8 cellular contexts compared by ENCODE assay signal in genomic region chr10:102583435-102584417, GRCh38.
DNase-seq lines count a peak whose midpoint lies in the region; ATAC-seq and TF ChIP-seq lines count a peak whose summit lies in the region.

No MANE protein-coding gene starts in this region.

- peaks cover 8% of the 10 kb centered on the region for H3F3A ChIP-seq in GM23248 (ENCODE audit: insufficient read depth)

- no peak overlapping the region for H3K4me3 Mint-ChIP-seq in Caco-2 (ENCODE audit: unreplicated experiment)

- DNase-seq in Caco-2: peak; percentile 83 to 86
- DNase-seq in GM23248: peak; percentile 91
- peak; percentile 80 for DNase-seq in NCI-H1436 (lab: John Stamatoyannopoulos, UW)
- DNase-seq in T-helper 2 cell: peak; percentile 36 to 82 (median 70)
- peak; percentile 86 for DNase-seq in amniotic stem cell (lab: John Stamatoyannopoulos, UW)
- DNase-seq in left ventricle myocardium superior: peak; percentile 87
- peak; percentile 78 for DNase-seq in retina

- no peak for TF ChIP-seq POLR2A in GM18505 (IDR thresholded peaks at IDR 0.05; ENCODE audit: borderline replicate concordance, extremely low read depth, insufficient read depth, insufficient read length)

- H3K36me3 ChIP-seq in Caco-2 (ENCODE audit: control insufficient read depth, insufficient read depth, low read length) (no peaks in the 10 kb centered on the region), GM23248 (ENCODE audit: low read depth) (no peaks in the 10 kb centered on the region)

- H3K27me3 ChIP-seq in Caco-2 (replicated peaks; ENCODE audit: control insufficient read depth, insufficient read depth, low read length) (no peaks in the 10 kb centered on the region), GM23248 (replicated peaks; ENCODE audit: insufficient read depth) (no peaks in the 10 kb centered on the region)

- H3K27me3 Mint-ChIP-seq in Caco-2 (ENCODE audit: insufficient read depth, unreplicated experiment): no peaks in the 10 kb centered on the region

- in situ Hi-C loops in GM23248 (cut with MboI): no loop called here

- no peaks in the 10 kb centered on the region for H3K4me1 ChIP-seq in Caco-2
- no peaks in the 10 kb centered on the region for H3K4me1 ChIP-seq in GM23248 (ENCODE audit: insufficient read depth)

- H4K20me1 ChIP-seq in GM23248 (ENCODE audit: insufficient read depth): no peaks in the 10 kb centered on the region; the same call in 1 of the 2 replicates

- BruUV-seq in Caco-2 (replicated peaks; lab: Mats Ljungman, UMichigan): no TSS peak

- peak overlapping the region; percentile 8; the same call in 1 of the 2 replicates for H3K27ac ChIP-seq in GM23248

- H3K4me3 ChIP-seq in Caco-2 (ENCODE audit: low read depth, low read length) (no peak overlapping the region), GM23248 (no peak overlapping the region)

- H3K9me2 ChIP-seq in GM23248 (ENCODE audit: insufficient read depth): no peaks in the 10 kb centered on the region

- H3K36me3 Mint-ChIP-seq in Caco-2 (ENCODE audit: insufficient read depth, unreplicated experiment): no peaks in the 10 kb centered on the region

- no peak overlapping the region for H3K4me2 ChIP-seq in GM23248 (ENCODE audit: unreplicated experiment)

- intact Hi-C loops in Caco-2 (cut with micrococcal nuclease; ENCODE audit: unreplicated experiment) (loop anchor here (1.0 to 5.0 kb wide), 5 partner anchors 81 to 356 kb away; partner anchors contain the start of genes ACTR1A, ELOVL3 and FBXL15), left ventricle myocardium superior (cut with micrococcal nuclease) (loop anchor here (10.0 kb wide), 2 partner anchors 79 to 189 kb away; partner anchors contain the start of genes ACTR1A, NFKB2 and SUFU)

- TF ChIP-seq CTCF in Caco-2 (IDR thresholded peaks at IDR 0.05; ENCODE audit: insufficient read depth in 1 of 2, low read depth in 1 of 2, low read length in 1 of 2, severe bottlenecking in 1 of 2, unreplicated experiment in 1 of 2): peak; percentile 78 to 93

- H2AFZ ChIP-seq in GM23248: peak overlapping the region; percentile 36; the same call in 1 of the 2 replicates

- peaks cover 73% of the 10 kb centered on the region for H3K79me2 ChIP-seq in GM23248 (ENCODE audit: insufficient read depth)

- peak; percentile 94 for ATAC-seq in left ventricle myocardium superior
- ATAC-seq in GM18505 (IDR thresholded peaks at IDR 0.05; ENCODE audit: unreplicated experiment): no peak

- POLR2A ChIA-PET in Caco-2 (lab: Charles Lee): interaction anchor here (1.0 kb wide), 1 partner anchor 133 kb away, joined by 3 read pairs; no protein-coding TSS in a partner anchor

- no peaks in the 10 kb centered on the region for H3K4me1 Mint-ChIP-seq in Caco-2 (ENCODE audit: low read depth, unreplicated experiment)

- H3K9me3 Mint-ChIP-seq in Caco-2 (ENCODE audit: unreplicated experiment): no peaks in the 10 kb centered on the region

- H3K27ac Mint-ChIP-seq in Caco-2 (ENCODE audit: unreplicated experiment): no peak overlapping the region

- WGBS in GM23248 (ENCODE audit: low coverage in 1 of 2, low lambda C conversion rate in 2 of 2, missing lambda C conversion rate in 2 of 2), 2 experiments: 17 to 21% methylated on average over 11 of the region's 11 CpGs

- H3K9ac ChIP-seq in GM23248: no peak overlapping the region

- H3K9me3 ChIP-seq in Caco-2 (no peaks in the 10 kb centered on the region), GM23248 (ENCODE audit: low read depth) (no peaks in the 10 kb centered on the region)

- CTCF ChIA-PET in Caco-2 (lab: Charles Lee): interaction anchor here (0.6 to 3.8 kb wide), 39 partner anchors 9 to 546 kb away, joined by 3 to 122 read pairs (median 4); partner anchors contain the start of genes ACTR1A, CNNM2, CUEDC2 and ELOVL3
